Comparison of ENCODE assay signal across 9 cellular contexts in the genomic region with DNA sequence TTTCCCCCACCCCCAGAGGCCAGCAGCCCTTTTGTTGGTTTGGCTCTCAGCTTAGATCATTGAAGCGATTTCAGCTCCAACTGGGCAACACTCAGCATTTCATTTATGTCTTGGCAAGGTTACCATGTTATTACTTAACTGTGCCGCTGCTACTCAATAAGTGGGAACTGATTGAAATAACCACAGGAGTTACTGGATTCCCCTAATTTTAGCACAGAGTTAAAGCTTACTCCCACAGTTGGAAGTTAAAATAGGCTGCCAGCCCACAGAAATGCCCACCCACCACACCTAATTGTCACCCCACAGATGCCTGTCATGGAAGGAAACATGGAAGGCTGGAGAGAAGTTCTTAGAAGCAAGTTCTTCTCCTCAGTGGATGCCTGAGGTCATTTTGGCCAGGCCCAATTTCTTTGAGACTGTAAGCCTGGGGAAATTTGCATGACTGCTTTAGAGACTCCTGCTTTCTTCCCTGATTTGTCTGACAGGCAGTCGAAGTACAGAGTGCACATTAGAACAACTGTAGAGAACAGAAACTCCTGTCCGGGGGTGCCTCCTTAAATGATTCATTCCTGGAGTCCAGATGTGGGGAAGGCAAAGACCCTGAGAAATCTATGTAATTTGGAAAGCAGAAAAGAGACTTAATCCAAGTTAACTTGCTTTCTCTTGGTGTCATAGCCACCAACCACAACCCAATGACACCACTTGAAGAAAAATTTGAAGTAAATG.
DNase-seq lines count a peak whose midpoint lies in the region; ATAC-seq and TF ChIP-seq lines count a peak whose summit lies in the region.
"Had no signal": no experiment of that assay in that cellular context is flagged by ENCODE, and none has a peak within 500 bp of the region (broad histone marks: within the 10 kb centered on the region; RNA-seq: fewer than 3 reads in every experiment).

No MANE protein-coding gene starts in this region.

- CTCF ChIA-PET in GM10248 (lab: Yijun Ruan, JAX) = interaction anchor here (1.0 to 1.9 kb wide), 2 partner anchors 13 to 16 kb away, joined by 3 to 5 read pairs; no protein-coding TSS in a partner anchor

- POLR2A ChIA-PET in GM10248 (lab: Yijun Ruan, JAX) = no interaction called here

- ATAC-seq in GM19397 (IDR thresholded peaks at IDR 0.05; ENCODE audit: unreplicated experiment) = peak; percentile 58
- ATAC-seq in HG02852 (IDR thresholded peaks at IDR 0.05; ENCODE audit: unreplicated experiment) = peak; percentile 81
- ATAC-seq: heart left ventricle had no signal

- no peak for TF ChIP-seq CTCF in GM10248 (IDR thresholded peaks at IDR 0.05; ENCODE audit: control extremely low read depth, extremely low read depth, low read depth, missing control alignments)

- peak; percentile 31 for DNase-seq in GM10248 (ENCODE audit: extremely low spot score)
- DNase-seq in NCI-H2227 treated with DMSO at 0.1 percent for 48 hours (lab: John Stamatoyannopoulos, UW) = peak; percentile 15
- no peak for DNase-seq in activated CD4-positive, alpha-beta T cell treated with anti-CD3 and anti-CD28 coated beads for 4 hours
- DNase-seq in SK-N-DZ (ENCODE audit: low spot score) = no peak
- no peak for DNase-seq in T1000 (lab: John Stamatoyannopoulos, UW)
- no peak for DNase-seq in DMS114 treated with DMSO at 0.1 percent for 48 hours (lab: John Stamatoyannopoulos, UW; ENCODE audit: unreplicated experiment)
- DNase-seq: heart left ventricle had no signal

Comparison
In these comparisons a context has a peak if more than half of its experiments do, and no peak if none do; other contexts are left out.
1. DNase-seq: peak in GM10248 (single experiment) and NCI-H2227 treated with DMSO at 0.1 percent for 48 hours (single experiment); none in activated CD4-positive, alpha-beta T cell treated with anti-CD3 and anti-CD28 coated beads for 4 hours (0 of 2), SK-N-DZ (single experiment), T1000 (single experiment) and DMS114 treated with DMSO at 0.1 percent for 48 hours (single experiment).